ENCODE assay signal across 12 cellular contexts in the genomic region with DNA sequence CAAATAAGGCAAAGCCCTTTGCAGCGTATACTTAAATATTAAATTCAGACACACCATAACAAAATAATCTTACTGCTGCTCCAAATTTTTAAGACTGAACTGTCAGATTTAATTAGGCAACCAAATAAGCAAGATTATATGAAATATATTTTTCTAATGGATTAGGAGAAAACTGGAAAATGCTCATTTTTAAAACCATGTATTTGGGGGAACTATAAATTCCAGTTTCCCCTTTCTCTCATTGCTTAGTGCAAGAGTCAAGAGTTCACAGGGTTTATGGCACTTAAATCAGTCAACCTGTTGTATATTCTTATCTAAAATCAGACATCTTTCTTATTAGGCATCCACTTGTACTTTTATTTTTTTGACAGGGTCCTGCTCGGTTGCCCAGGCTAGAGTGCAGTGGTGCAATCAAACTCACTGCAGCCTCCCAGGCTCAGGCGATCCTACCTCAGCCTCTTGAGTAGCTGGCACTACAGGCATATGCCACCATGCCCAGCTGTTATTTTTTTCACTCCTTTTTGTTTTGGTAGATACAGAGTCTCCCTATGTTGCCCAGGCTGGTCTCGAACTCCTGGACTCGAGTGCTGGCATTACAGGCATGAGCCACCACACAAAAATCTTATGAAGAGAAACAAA. TPM values are rescaled to one million over a fixed set of nuclear protein-coding genes. Genes with fewer than 3 reads are reported as not detected.
DNase-seq lines count a peak whose midpoint lies in the region; ATAC-seq and TF ChIP-seq lines count a peak whose summit lies in the region.
"Had no signal": no experiment of that assay in that cellular context is flagged by ENCODE, and none has a peak within 500 bp of the region (broad histone marks: within the 10 kb centered on the region; RNA-seq: fewer than 3 reads in every experiment).

No MANE protein-coding gene starts in this region.

- DNase-seq in Calu3 (no peak), nephron progenitor cell (no peak), gastrocnemius medialis (no peak), islet precursor cell (no peak)
- DNase-seq: anterior cingulate cortex, GOT3, NCI-H1417 treated with DMSO at 0.1 percent for 48 hours, posterior cingulate gyrus, uterus had no signal

- in situ Hi-C loops in gastrocnemius medialis (cut with MboI; ENCODE audit: low sequenced_read_pairs in 4 of 4), result loop anchor here in 1 of 4 donors (5.0 kb wide), 1 partner anchor 153 kb away; no protein-coding TSS in a partner anchor

- H3K9me3 Mint-ChIP-seq in Calu3 (ENCODE audit: low read depth, unreplicated experiment) (no peaks in the 10 kb centered on the region), nephron progenitor cell (peaks cover 24% of the 10 kb centered on the region)
- no peaks in the 10 kb centered on the region for H3K9me3 Mint-ChIP-seq in activated naive CD8-positive, alpha-beta T cell (ENCODE audit: low read depth)

- H3K27ac Mint-ChIP-seq in Calu3 (ENCODE audit: unreplicated experiment) (peak overlapping the region; percentile 99), nephron progenitor cell (peak overlapping the region; percentile 68)
- H3K27ac Mint-ChIP-seq in activated naive CD8-positive, alpha-beta T cell, result peak overlapping the region; percentile 92

- H3K27ac ChIP-seq in KMS-11 (peak overlapping the region; percentile 79; the same call in 1 of the 2 replicates), gastrocnemius medialis (peak overlapping the region in 1 of 4 donors; percentile 91)

- no TSS peak for BruUV-seq in Calu3 (replicated peaks; lab: Mats Ljungman, UMichigan)

- no peak overlapping the region for H3K4me3 ChIP-seq in KMS-11 (IDR thresholded peaks at IDR 0.05; ENCODE audit: insufficient read depth, low read depth, low read length)
- no peak overlapping the region for H3K4me3 ChIP-seq in gastrocnemius medialis
- H3K4me3 ChIP-seq: uterus had no signal

- H3K79me2 ChIP-seq in KMS-11 (ENCODE audit: insufficient read depth, low read depth), result peaks cover 74% of the 10 kb centered on the region

- H3K4me1 Mint-ChIP-seq in Calu3 (ENCODE audit: low read depth, unreplicated experiment) (peaks cover 50% of the 10 kb centered on the region), nephron progenitor cell (peaks cover 22% of the 10 kb centered on the region)
- H3K4me1 Mint-ChIP-seq in activated naive CD8-positive, alpha-beta T cell (ENCODE audit: low read depth), result peaks cover 67% of the 10 kb centered on the region

- intact Hi-C loops in Calu3 (cut with micrococcal nuclease; ENCODE audit: unreplicated experiment), result no loop called here
- intact Hi-C loops in gastrocnemius medialis (cut with DNase I; ENCODE audit: low total_unique reads), result no loop called here

- no peak for ATAC-seq in gastrocnemius medialis
- no peak for ATAC-seq in GM18505 (IDR thresholded peaks at IDR 0.05; ENCODE audit: unreplicated experiment)

- H3K9ac ChIP-seq in KMS-11, result no peak overlapping the region

- no peaks in the 10 kb centered on the region for H3K9me3 ChIP-seq in gastrocnemius medialis
- H3K9me3 ChIP-seq: uterus had no signal

- TF ChIP-seq POLR2A in gastrocnemius medialis (IDR thresholded peaks at IDR 0.05) (no peak), GM18505 (IDR thresholded peaks at IDR 0.05; ENCODE audit: borderline replicate concordance, extremely low read depth, insufficient read depth, insufficient read length) (no peak)

- H3K27me3 ChIP-seq in KMS-11 (ENCODE audit: insufficient read depth, low read depth) (no peaks in the 10 kb centered on the region), gastrocnemius medialis (no peaks in the 10 kb centered on the region)
- H3K27me3 ChIP-seq: uterus had no signal

- peak overlapping the region; percentile 87 for H3K4me2 ChIP-seq in KMS-11

- H3K4me1 ChIP-seq in KMS-11 (ENCODE audit: low read depth, poor library complexity, severe bottlenecking) (peaks cover 35% of the 10 kb centered on the region), gastrocnemius medialis (peaks cover 23 to 27% of the 10 kb centered on the region in 2 donors)

- H2AFZ ChIP-seq in KMS-11 (ENCODE audit: low read depth), result no peak overlapping the region

- H4K20me1 ChIP-seq in KMS-11 (ENCODE audit: insufficient read depth), result 0 out of 2 replicates have a peak, but pooled peaks cover 12% of the 10 kb centered on the region

- H3K27me3 Mint-ChIP-seq in Calu3 (ENCODE audit: unreplicated experiment), result no peaks in the 10 kb centered on the region
- no peaks in the 10 kb centered on the region for H3K27me3 Mint-ChIP-seq in activated naive CD8-positive, alpha-beta T cell
- H3K27me3 Mint-ChIP-seq in nephron progenitor cell (ENCODE audit: low read depth, poor library complexity), result peaks cover 3% of the 10 kb centered on the region

- TF ChIP-seq CTCF in Calu3 (IDR thresholded peaks at IDR 0.05; ENCODE audit: unreplicated experiment), result peak; percentile 9
- 0 out of 2 replicates have a peak, but pooled peaks have one; percentile 6 for TF ChIP-seq CTCF in KMS-11 (conservative IDR thresholded peaks at IDR 0.05; ENCODE audit: low read depth, low read length)
- no peak for TF ChIP-seq CTCF in nephron progenitor cell (IDR thresholded peaks at IDR 0.05)
- TF ChIP-seq CTCF in gastrocnemius medialis (IDR thresholded peaks at IDR 0.05 in 4 of 5, conservative IDR thresholded peaks at IDR 0.05 in 1 of 5), result no peak

- H3K4me3 Mint-ChIP-seq in Calu3 (ENCODE audit: low read depth, unreplicated experiment), result no peak overlapping the region
- H3K4me3 Mint-ChIP-seq in activated naive CD8-positive, alpha-beta T cell, result peak overlapping the region; percentile 91
- H3K4me3 Mint-ChIP-seq in nephron progenitor cell, result no peak overlapping the region

- peaks cover 53% of the 10 kb centered on the region for H3K36me3 Mint-ChIP-seq in Calu3 (ENCODE audit: insufficient read depth, unreplicated experiment)
- peaks cover 3% of the 10 kb centered on the region for H3K36me3 Mint-ChIP-seq in activated naive CD8-positive, alpha-beta T cell
- H3K36me3 Mint-ChIP-seq in nephron progenitor cell (ENCODE audit: low read depth), result peaks cover 33% of the 10 kb centered on the region

- H3K36me3 ChIP-seq in KMS-11 (ENCODE audit: insufficient read depth) (no peaks in the 10 kb centered on the region), gastrocnemius medialis (no peaks in the 10 kb centered on the region)
- H3K36me3 ChIP-seq: uterus had no signal

- CTCF ChIA-PET in Calu3 (lab: Charles Lee), result no interaction called here

RNA-seq across cellular contexts. Expression of gene KANSL1, which starts 2.1 kb away (rescaled TPM):
- total RNA-seq in Calu3 (2022), result 187 and 190 TPM in 2 replicates
- 10 to 100 TPM; 19.9 to 35.9 (median 31.2) TPM for total RNA-seq in gastrocnemius medialis

Comparison
In these comparisons a context has a peak if more than half of its experiments do, and no peak if none do; other contexts are left out.
1. CTCF ChIP-seq: peak in Calu3 (single experiment) and KMS-11 (single experiment); none in nephron progenitor cell (single experiment) and gastrocnemius medialis (0 of 5).
2. Peak in every context shown above with its lines, with median percentiles within 50 percentile points of each other: H3K27ac Mint-ChIP-seq.